11 cellular contexts compared by ENCODE assay signal in the genomic region with DNA sequence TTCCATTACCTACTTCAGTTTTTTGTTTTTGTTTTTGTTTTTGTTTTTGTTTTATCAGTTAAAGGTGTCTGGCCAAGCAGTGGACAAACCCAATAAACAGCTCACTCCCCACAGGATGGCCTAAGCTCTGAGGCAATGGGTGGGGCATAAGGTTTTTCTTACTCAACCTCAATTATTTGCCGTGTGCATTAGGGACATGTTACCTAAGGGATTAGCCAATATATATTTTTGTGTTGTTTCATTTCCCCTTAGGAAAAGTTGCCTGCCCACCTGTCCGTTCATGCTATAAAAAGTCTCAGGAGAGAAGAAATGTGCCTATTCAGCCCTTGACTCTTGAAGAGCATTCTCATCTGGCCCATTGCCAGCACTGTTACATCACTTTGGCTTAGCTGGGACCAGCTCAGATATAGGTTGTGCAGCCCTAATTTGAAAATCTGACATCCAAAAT. TPM values are rescaled to one million over a fixed set of nuclear protein-coding genes. Genes with fewer than 3 reads are reported as not detected.
DNase-seq lines count a peak whose midpoint lies in the region; ATAC-seq, FAIRE-seq and TF ChIP-seq lines count a peak whose summit lies in the region.
"Had no signal": no experiment of that assay in that cellular context is flagged by ENCODE, and none has a peak within 500 bp of the region (broad histone marks: within the 10 kb centered on the region; RNA-seq: fewer than 3 reads in every experiment).

No MANE protein-coding gene starts in this region.

- H3K27me3 ChIP-seq in transverse colon = no peaks in the 10 kb centered on the region

- peaks cover 44% of the 10 kb centered on the region for H3K4me1 Mint-ChIP-seq in activated CD4-positive, alpha-beta T cell treated with anti-CD3 and anti-CD28 coated beads for 36 hours

- ATAC-seq in activated CD4-positive, alpha-beta T cell treated with anti-CD3 and anti-CD28 coated beads for 36 hours = no peak

- in situ Hi-C loops in transverse colon (cut with MboI; ENCODE audit: low pct_ligation_motif_present in 1 of 4, low pct_unique_long_range_greater_than_20kb in 1 of 4, low sequenced_read_pairs in 3 of 4) = no loop called here

- no peak overlapping the region for H3K9ac ChIP-seq in kidney (ENCODE audit: low read length in 2 of 2)

- peaks cover 0 to 71% (median 17%) of the 10 kb centered on the region in 4 donors for H3K4me1 ChIP-seq in transverse colon
- no peaks in the 10 kb centered on the region for H3K4me1 ChIP-seq in kidney (ENCODE audit: control insufficient read depth in 1 of 2, insufficient read depth in 1 of 2, low read depth in 1 of 2, low read length in 2 of 2)

- TF ChIP-seq EP300 in transverse colon (IDR thresholded peaks at IDR 0.05; ENCODE audit: low read depth) = no peak

- no peak for FAIRE-seq in kidney (lab: Jason Lieb, UNC)
- FAIRE-seq: islet of Langerhans had no signal

- H3K9me3 Mint-ChIP-seq in activated CD4-positive, alpha-beta T cell treated with anti-CD3 and anti-CD28 coated beads for 36 hours (ENCODE audit: low read depth) = no peaks in the 10 kb centered on the region

- H3K27me3 Mint-ChIP-seq in activated CD4-positive, alpha-beta T cell treated with anti-CD3 and anti-CD28 coated beads for 36 hours = peaks cover 52% of the 10 kb centered on the region

- H3K36me3 ChIP-seq in transverse colon (no peaks in the 10 kb centered on the region), kidney (ENCODE audit: control insufficient read depth in 1 of 2, insufficient read depth in 2 of 2, low read length in 2 of 2) (no peaks in the 10 kb centered on the region)

- POLR2A ChIA-PET in activated CD4-positive, alpha-beta T cell treated with anti-CD3 and anti-CD28 coated beads for 36 hours (lab: Charles Lee) = interaction anchor here (0.6 kb wide), 1 partner anchor 250 kb away, joined by 7 read pairs; no protein-coding TSS in a partner anchor

- TF ChIP-seq POLR2A in transverse colon (IDR thresholded peaks at IDR 0.05) = no peak

- peak overlapping the region; percentile 47 to 73 (median 68) for H3K27ac ChIP-seq in transverse colon
- no peak overlapping the region for H3K27ac ChIP-seq in kidney (ENCODE audit: low read depth in 2 of 2, low read length in 2 of 2)

- H3K9me3 ChIP-seq in transverse colon = no peaks in the 10 kb centered on the region
- no peaks in the 10 kb centered on the region for H3K9me3 ChIP-seq in kidney (ENCODE audit: control insufficient read depth in 1 of 2, low read length in 2 of 2)

- no peak overlapping the region for H3K4me3 Mint-ChIP-seq in activated CD4-positive, alpha-beta T cell treated with anti-CD3 and anti-CD28 coated beads for 36 hours

- H3K36me3 Mint-ChIP-seq in activated CD4-positive, alpha-beta T cell treated with anti-CD3 and anti-CD28 coated beads for 36 hours (ENCODE audit: low read depth) = no peaks in the 10 kb centered on the region

- H3K4me3 ChIP-seq in epithelial cell of esophagus (ENCODE audit: low read length) (no peak overlapping the region), transverse colon (no peak overlapping the region), kidney (ENCODE audit: low read length in 2 of 2) (no peak overlapping the region)

- DNase-seq in activated CD4-positive, alpha-beta T cell treated with anti-CD3 and anti-CD28 coated beads for 36 hours = peak; percentile 29
- no peak for DNase-seq in activated CD4-positive, alpha-beta T cell treated with anti-CD3 and anti-CD28 coated beads, Interleukin-2, amount 50 U/mL, for 4 hours
- peak; percentile 88 for DNase-seq in NCI-H69 (lab: John Stamatoyannopoulos, UW)
- peak; percentile 95 for DNase-seq in epithelial cell of esophagus (ENCODE audit: low read depth)
- DNase-seq in transverse colon = peak; percentile 44
- no peak for DNase-seq in kidney
- DNase-seq in epidermal melanocyte (ENCODE audit: insufficient read length, low spot score) = no peak
- DNase-seq in D341Med (ENCODE audit: low spot score) = no peak
- DNase-seq: activated T-cell treated with anti-CD3 and anti-CD28 coated beads, Interleukin-2, amount 50 U/mL, for 48 hours had no signal

- CTCF ChIA-PET in activated CD4-positive, alpha-beta T cell treated with anti-CD3 and anti-CD28 coated beads for 36 hours (lab: Charles Lee) = no interaction called here

- H3K27ac Mint-ChIP-seq in activated CD4-positive, alpha-beta T cell treated with anti-CD3 and anti-CD28 coated beads for 36 hours = no peak overlapping the region

- no peak for TF ChIP-seq CTCF in epithelial cell of esophagus (IDR thresholded peaks at IDR 0.05; ENCODE audit: insufficient read depth, low read depth, low read length, missing control alignments)
- no peak for TF ChIP-seq CTCF in transverse colon (IDR thresholded peaks at IDR 0.05)
- TF ChIP-seq CTCF in kidney (IDR thresholded peaks at IDR 0.05; ENCODE audit: borderline replicate concordance, extremely low read depth, insufficient read depth) = no peak

- 38 to 44% methylated on average over 2 of the region's 2 CpGs for WGBS in transverse colon (ENCODE audit: low coverage in 1 of 2), 2 donors

- intact Hi-C loops in activated CD4-positive, alpha-beta T cell treated with anti-CD3 and anti-CD28 coated beads for 36 hours (cut with DNase I, micrococcal nuclease) = loop anchor here in 1 of 2 experiments (10.0 kb wide), 1 partner anchor 1749 kb away; no protein-coding TSS in a partner anchor
- intact Hi-C loops in transverse colon (cut with DNase I; ENCODE audit: low total_unique reads) = no loop called here
- intact Hi-C loops in kidney (cut with DNase I) = no loop called here

RNA-seq across cellular contexts. Expression of a gene that starts 7.3 kb away (rescaled TPM):
- total RNA-seq in activated CD4-positive, alpha-beta T cell treated with anti-CD3 and anti-CD28 coated beads for 36 hours = under 1 TPM; 0.43 to 0.63 TPM
- total RNA-seq in transverse colon = 100 to 1,000 TPM in 2 of 4 donors, 10 to 100 TPM in 2; 67.9 to 172 (median 96.3) TPM
- total RNA-seq in kidney = 4.9 TPM
- 1.3 TPM for polyA plus RNA-seq in kidney (ENCODE audit: insufficient read depth, low read depth, low replicate concordance)
- total RNA-seq: dermis microvascular lymphatic vessel endothelial cell had no signal

Comparison
In these comparisons a context has a peak if more than half of its experiments do, and no peak if none do; other contexts are left out.
1. DNase-seq: peak in activated CD4-positive, alpha-beta T cell treated with anti-CD3 and anti-CD28 coated beads for 36 hours (single experiment), NCI-H69 (single experiment), epithelial cell of esophagus (single experiment) and transverse colon (single experiment); none in activated CD4-positive, alpha-beta T cell treated with anti-CD3 and anti-CD28 coated beads, Interleukin-2, amount 50 U/mL, for 4 hours (0 of 2), kidney (single experiment), epidermal melanocyte (single experiment) and D341Med (single experiment).
2. H3K27ac ChIP-seq: peak in transverse colon (4 of 4); none in kidney (0 of 2).
3. RNA of a gene that starts 7.3 kb away (total RNA-seq): 67.9 to 172 TPM in transverse colon; 4.9 TPM in kidney (single experiment) and 0.43 to 0.63 TPM in activated CD4-positive, alpha-beta T cell treated with anti-CD3 and anti-CD28 coated beads for 36 hours; every median in the first group is over 10 times any median in the second.